ENCODE assay signal across 9 cellular contexts in the genomic region with DNA sequence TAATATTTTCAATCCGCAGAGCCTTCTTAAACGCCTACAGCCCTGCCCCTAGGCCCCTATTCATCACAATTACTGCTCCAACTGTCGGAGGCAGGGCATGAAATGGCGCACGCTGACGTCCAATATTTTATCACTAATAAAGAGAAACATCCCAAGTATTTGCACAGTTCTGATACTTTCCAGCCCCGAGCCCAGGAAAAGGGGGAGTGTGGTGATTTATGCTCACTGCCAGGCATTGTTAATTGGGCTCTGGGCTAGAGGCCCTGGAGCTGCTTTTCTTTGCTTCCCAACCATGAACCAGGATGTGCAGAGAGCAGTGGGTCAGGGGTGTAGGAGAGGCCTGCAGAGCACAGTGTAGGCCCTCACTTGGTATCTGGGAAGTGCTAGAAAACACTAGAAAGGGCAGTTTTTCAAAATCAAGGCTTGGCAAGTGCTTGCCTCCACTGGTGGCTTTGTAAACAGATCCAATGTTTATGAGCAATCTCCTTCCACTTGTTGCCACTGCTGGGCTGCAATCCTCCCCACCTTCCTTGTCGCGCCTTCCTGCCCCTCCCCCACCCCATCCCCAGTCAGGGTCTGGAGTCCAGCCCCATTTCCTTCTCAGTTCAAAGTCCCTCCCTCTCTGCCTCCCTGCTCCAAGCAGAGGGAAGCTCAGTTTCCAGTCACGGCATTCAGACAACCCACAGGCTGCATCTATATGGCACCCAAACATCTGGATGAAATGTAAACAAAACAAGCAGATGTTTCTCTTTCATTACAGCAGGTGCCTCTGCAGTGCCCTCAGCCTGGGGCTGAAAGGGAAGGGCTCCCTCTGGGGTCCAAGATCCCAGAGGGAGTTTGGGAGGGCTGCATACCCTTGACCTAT.
DNase-seq lines count a peak whose midpoint lies in the region; ATAC-seq, FAIRE-seq and TF ChIP-seq lines count a peak whose summit lies in the region.
"Had no signal": no experiment of that assay in that cellular context is flagged by ENCODE, and none has a peak within 500 bp of the region (broad histone marks: within the 10 kb centered on the region; RNA-seq: fewer than 3 reads in every experiment).

No MANE protein-coding gene starts in this region.

- H3K27ac Mint-ChIP-seq in osteocyte (ENCODE audit: unreplicated experiment), result peak overlapping the region; percentile 95
- H3K27ac Mint-ChIP-seq in stimulated activated naive B cell treated with anti-CD40 and anti-IgM and Interleukin-4, amounts not matched to agents 10 μg/mL and 1 μg/mL and 100 μg/mL, for 72 hours, result no peak overlapping the region

- H3K4me3 ChIP-seq in fibroblast of the aortic adventitia (ENCODE audit: low read depth, low read length), result no peak overlapping the region

- peaks cover 7% of the 10 kb centered on the region for H3K27me3 Mint-ChIP-seq in osteocyte (ENCODE audit: unreplicated experiment)
- peaks cover 11 to 26% of the 10 kb centered on the region in 2 donors for H3K27me3 Mint-ChIP-seq in stimulated activated naive B cell treated with anti-CD40 and anti-IgM and Interleukin-4, amounts not matched to agents 10 μg/mL and 1 μg/mL and 100 μg/mL, for 72 hours

- H3K4me1 Mint-ChIP-seq in osteocyte (ENCODE audit: unreplicated experiment), result peaks cover 58% of the 10 kb centered on the region
- peaks cover 4 to 8% of the 10 kb centered on the region in 2 donors for H3K4me1 Mint-ChIP-seq in stimulated activated naive B cell treated with anti-CD40 and anti-IgM and Interleukin-4, amounts not matched to agents 10 μg/mL and 1 μg/mL and 100 μg/mL, for 72 hours

- DNase-seq in DMS153 treated with DMSO at 0.1 percent for 48 hours (lab: John Stamatoyannopoulos, UW; ENCODE audit: unreplicated experiment) (peak; percentile 26), NCI-H748 (lab: John Stamatoyannopoulos, UW; ENCODE audit: unreplicated experiment) (peak; percentile 40), fibroblast of the aortic adventitia (ENCODE audit: low read depth) (peak; percentile 93), osteocyte (ENCODE audit: extremely low spot score, unreplicated experiment) (no peak), urothelium cell line (ENCODE audit: low spot score) (no peak), RCC 7860 (ENCODE audit: low spot score) (no peak)
- DNase-seq in stimulated activated CD4-positive, alpha-beta T cell treated with anti-CD3 and anti-CD28 coated beads, Interleukin-4, amount 100 ng/mL, for 4 hours, result no peak
- no peak for DNase-seq in stimulated activated naive B cell treated with anti-CD40 and anti-IgM and Interleukin-4, amounts not matched to agents 10 μg/mL and 1 μg/mL and 100 μg/mL, for 72 hours
- DNase-seq: activated effector memory CD4-positive, alpha-beta T cell treated with anti-CD3 and anti-CD28 coated beads, Interleukin-2, amount 50 U/mL, for 16 hours had no signal

- no peak for ATAC-seq in stimulated activated naive B cell treated with anti-CD40 and anti-IgM and Interleukin-4, amounts not matched to agents 10 μg/mL and 1 μg/mL and 100 μg/mL, for 72 hours (replicated peaks)

- no peaks in the 10 kb centered on the region for H3K9me3 Mint-ChIP-seq in osteocyte (ENCODE audit: unreplicated experiment)
- H3K9me3 Mint-ChIP-seq in stimulated activated naive B cell treated with anti-CD40 and anti-IgM and Interleukin-4, amounts not matched to agents 10 μg/mL and 1 μg/mL and 100 μg/mL, for 72 hours, result no peaks in the 10 kb centered on the region

- no peak for FAIRE-seq in urothelium cell line (lab: Jason Lieb, UNC)
- FAIRE-seq in RCC 7860 (lab: Jason Lieb, UNC), result no peak

- H3K36me3 Mint-ChIP-seq in osteocyte (ENCODE audit: unreplicated experiment), result no peaks in the 10 kb centered on the region
- H3K36me3 Mint-ChIP-seq in stimulated activated naive B cell treated with anti-CD40 and anti-IgM and Interleukin-4, amounts not matched to agents 10 μg/mL and 1 μg/mL and 100 μg/mL, for 72 hours, result no peaks in the 10 kb centered on the region

- TF ChIP-seq CTCF in fibroblast of the aortic adventitia (IDR thresholded peaks at IDR 0.05; ENCODE audit: insufficient read depth, low read length) (no peak), osteocyte (IDR thresholded peaks at IDR 0.05) (no peak)

- no peak overlapping the region for H3K4me3 Mint-ChIP-seq in osteocyte (ENCODE audit: unreplicated experiment)
- H3K4me3 Mint-ChIP-seq in stimulated activated naive B cell treated with anti-CD40 and anti-IgM and Interleukin-4, amounts not matched to agents 10 μg/mL and 1 μg/mL and 100 μg/mL, for 72 hours, result no peak overlapping the region

Comparison
In these comparisons a context has a peak if more than half of its experiments do, and no peak if none do; other contexts are left out.
1. DNase-seq: peak in DMS153 treated with DMSO at 0.1 percent for 48 hours (single experiment), NCI-H748 (single experiment) and fibroblast of the aortic adventitia (single experiment); none in osteocyte (single experiment), stimulated activated CD4-positive, alpha-beta T cell treated with anti-CD3 and anti-CD28 coated beads, Interleukin-4, amount 100 ng/mL, for 4 hours (0 of 2), stimulated activated naive B cell treated with anti-CD40 and anti-IgM and Interleukin-4, amounts not matched to agents 10 μg/mL and 1 μg/mL and 100 μg/mL, for 72 hours (single experiment), urothelium cell line (single experiment) and RCC 7860 (single experiment).